9 cellular contexts compared by ENCODE assay signal in genomic region chr5:151696470-151697061, GRCh38. TPM values are rescaled to one million over a fixed set of nuclear protein-coding genes. Genes with fewer than 3 reads are reported as not detected.
DNase-seq lines count a peak whose midpoint lies in the region; ATAC-seq and TF ChIP-seq lines count a peak whose summit lies in the region.
"Had no signal": no experiment of that assay in that cellular context is flagged by ENCODE, and none has a peak within 500 bp of the region (broad histone marks: within the 10 kb centered on the region; RNA-seq: fewer than 3 reads in every experiment).

No MANE protein-coding gene starts in this region.

- H3K36me3 ChIP-seq in SJSA1: no peaks in the 10 kb centered on the region

- no peaks in the 10 kb centered on the region for H3K9me3 Mint-ChIP-seq in activated CD8-positive, alpha-beta T cell treated with anti-CD3 and anti-CD28 coated beads, Interleukin-2, amount 10 ng/mL, durations not matched to agents 7 days and 5 days (ENCODE audit: insufficient read depth)
- H3K9me3 Mint-ChIP-seq in activated T-helper 2 cell treated with anti-CD3 and anti-CD28 coated beads, Interferon-gamma antibody, Interleukin-2, Interleukin-4, amounts not matched to agents 10 μg/mL and 5 μg/mL and 100 μg/mL, durations not matched to agents 14 hours and 24 hours and 36 hours: no peaks in the 10 kb centered on the region

- H3K27me3 ChIP-seq in SJSA1 (replicated peaks) (no peaks in the 10 kb centered on the region), foreskin keratinocyte (no peaks in the 10 kb centered on the region)

- POLR2A ChIA-PET in activated CD8-positive, alpha-beta T cell treated with anti-CD3 and anti-CD28 coated beads, Interleukin-2, amount 10 ng/mL, durations not matched to agents 7 days and 5 days (lab: Charles Lee): no interaction called here

- H3K4me1 Mint-ChIP-seq in activated CD8-positive, alpha-beta T cell treated with anti-CD3 and anti-CD28 coated beads, Interleukin-2, amount 10 ng/mL, durations not matched to agents 7 days and 5 days (ENCODE audit: low read depth): no peaks in the 10 kb centered on the region
- peaks cover 4% of the 10 kb centered on the region for H3K4me1 Mint-ChIP-seq in activated T-helper 2 cell treated with anti-CD3 and anti-CD28 coated beads, Interferon-gamma antibody, Interleukin-2, Interleukin-4, amounts not matched to agents 10 μg/mL and 5 μg/mL and 100 μg/mL, durations not matched to agents 14 hours and 24 hours and 36 hours (ENCODE audit: low read depth)

- H3K4me3 Mint-ChIP-seq in activated CD8-positive, alpha-beta T cell treated with anti-CD3 and anti-CD28 coated beads, Interleukin-2, amount 10 ng/mL, durations not matched to agents 7 days and 5 days: no peak overlapping the region
- H3K4me3 Mint-ChIP-seq in activated T-helper 2 cell treated with anti-CD3 and anti-CD28 coated beads, Interferon-gamma antibody, Interleukin-2, Interleukin-4, amounts not matched to agents 10 μg/mL and 5 μg/mL and 100 μg/mL, durations not matched to agents 14 hours and 24 hours and 36 hours (ENCODE audit: low read depth): no peak overlapping the region

- H3K36me3 Mint-ChIP-seq in activated CD8-positive, alpha-beta T cell treated with anti-CD3 and anti-CD28 coated beads, Interleukin-2, amount 10 ng/mL, durations not matched to agents 7 days and 5 days (ENCODE audit: low read depth): no peaks in the 10 kb centered on the region
- H3K36me3 Mint-ChIP-seq in activated T-helper 2 cell treated with anti-CD3 and anti-CD28 coated beads, Interferon-gamma antibody, Interleukin-2, Interleukin-4, amounts not matched to agents 10 μg/mL and 5 μg/mL and 100 μg/mL, durations not matched to agents 14 hours and 24 hours and 36 hours (ENCODE audit: low read depth): no peaks in the 10 kb centered on the region

- ATAC-seq in foreskin keratinocyte (peak; percentile 36), omental fat pad (ENCODE audit: low FRiP score) (peak; percentile 71), HG02970 (IDR thresholded peaks at IDR 0.05; ENCODE audit: low FRiP score, unreplicated experiment) (no peak)
- no peak for ATAC-seq in activated CD8-positive, alpha-beta T cell treated with anti-CD3 and anti-CD28 coated beads, Interleukin-2, amount 10 ng/mL, durations not matched to agents 7 days and 5 days

- peaks cover 61% of the 10 kb centered on the region for H3K4me1 ChIP-seq in SJSA1 (replicated peaks)
- H3K4me1 ChIP-seq in foreskin keratinocyte: peaks cover 12% of the 10 kb centered on the region

- TF ChIP-seq CTCF in AG10803 (conservative IDR thresholded peaks at IDR 0.05; ENCODE audit: low read length) (no peak), foreskin keratinocyte (conservative IDR thresholded peaks at IDR 0.05) (no peak), omental fat pad (IDR thresholded peaks at IDR 0.05) (no peak), GM20000 (IDR thresholded peaks at IDR 0.05; ENCODE audit: extremely low read depth, missing control alignments) (no peak)

- DNase-seq in AG10803 (ENCODE audit: low read depth) (peak; percentile 100), SJSA1 (ENCODE audit: low read depth in 1 of 2, low spot score in 2 of 2) (peak; percentile 64 to 77), foreskin keratinocyte (no peak), omental fat pad (ENCODE audit: low spot score) (peak; percentile 45), GM20000 (ENCODE audit: low spot score) (no peak)
- no peak for DNase-seq in activated CD8-positive, alpha-beta T cell treated with anti-CD3 and anti-CD28 coated beads, Interleukin-2, amount 10 ng/mL, durations not matched to agents 7 days and 5 days
- DNase-seq in activated T-helper 2 cell treated with anti-CD3 and anti-CD28 coated beads, Interferon-gamma antibody, Interleukin-2, Interleukin-4, amounts not matched to agents 10 μg/mL and 5 μg/mL and 100 μg/mL, durations not matched to agents 14 hours and 24 hours and 36 hours (ENCODE audit: low spot score): no peak
- DNase-seq: activated CD4-positive, alpha-beta T cell treated with anti-CD3 and anti-CD28 coated beads, Interleukin-2, amount 50 U/mL, for 4 hours had no signal

- H3K4me3 ChIP-seq in AG10803 (ENCODE audit: low read length): peak overlapping the region; percentile 55
- H3K4me3 ChIP-seq in SJSA1: no peak overlapping the region

- H3K27ac ChIP-seq in SJSA1 (peak overlapping the region; percentile 70), foreskin keratinocyte (no peak overlapping the region)

- intact Hi-C loops in activated T-helper 2 cell treated with anti-CD3 and anti-CD28 coated beads, Interferon-gamma antibody, Interleukin-2, Interleukin-4, amounts not matched to agents 10 μg/mL and 5 μg/mL and 100 μg/mL, durations not matched to agents 14 hours and 24 hours and 36 hours (cut with micrococcal nuclease): no loop called here

- no peaks in the 10 kb centered on the region for H3K9me3 ChIP-seq in SJSA1 (replicated peaks)

- peaks cover 4% of the 10 kb centered on the region for H3K27me3 Mint-ChIP-seq in activated CD8-positive, alpha-beta T cell treated with anti-CD3 and anti-CD28 coated beads, Interleukin-2, amount 10 ng/mL, durations not matched to agents 7 days and 5 days (ENCODE audit: low read depth)
- H3K27me3 Mint-ChIP-seq in activated T-helper 2 cell treated with anti-CD3 and anti-CD28 coated beads, Interferon-gamma antibody, Interleukin-2, Interleukin-4, amounts not matched to agents 10 μg/mL and 5 μg/mL and 100 μg/mL, durations not matched to agents 14 hours and 24 hours and 36 hours (ENCODE audit: low read depth): peaks cover 2% of the 10 kb centered on the region

- no peak overlapping the region for H3K27ac Mint-ChIP-seq in activated CD8-positive, alpha-beta T cell treated with anti-CD3 and anti-CD28 coated beads, Interleukin-2, amount 10 ng/mL, durations not matched to agents 7 days and 5 days
- H3K27ac Mint-ChIP-seq in activated T-helper 2 cell treated with anti-CD3 and anti-CD28 coated beads, Interferon-gamma antibody, Interleukin-2, Interleukin-4, amounts not matched to agents 10 μg/mL and 5 μg/mL and 100 μg/mL, durations not matched to agents 14 hours and 24 hours and 36 hours: no peak overlapping the region

- CTCF ChIA-PET in activated CD8-positive, alpha-beta T cell treated with anti-CD3 and anti-CD28 coated beads, Interleukin-2, amount 10 ng/mL, durations not matched to agents 7 days and 5 days (lab: Charles Lee): no interaction called here

RNA-seq across cellular contexts. Expression of gene SPARC, which starts 9.9 kb away (rescaled TPM):
- total RNA-seq in SJSA1 (2014; rRNA removed; shearing (Covaris generic)): 2,833 and 2,882 TPM in 2 replicates
- total RNA-seq in foreskin keratinocyte: 459 and 490 TPM in 2 replicates
- 365 and 441 TPM in 2 replicates for polyA plus RNA-seq in foreskin keratinocyte
- 1,000 to 10,000 TPM in 1 of 4 donors, 100 to 1,000 TPM in 3; 579 to 1,303 (median 656) TPM for total RNA-seq in omental fat pad
- not detected for total RNA-seq in activated CD8-positive, alpha-beta T cell treated with anti-CD3 and anti-CD28 coated beads, Interleukin-2, amount 10 ng/mL, durations not matched to agents 7 days and 5 days
- 0.43 TPM in 1 of 2 replicates, not detected in the other for total RNA-seq in activated T-helper 2 cell treated with anti-CD3 and anti-CD28 coated beads, Interferon-gamma antibody, Interleukin-2, Interleukin-4, amounts not matched to agents 10 μg/mL and 5 μg/mL and 100 μg/mL, durations not matched to agents 14 hours and 24 hours and 36 hours

Comparison
In these comparisons a context has a peak if more than half of its experiments do, and no peak if none do; other contexts are left out.
1. DNase-seq: peak in AG10803 (single experiment), SJSA1 (2 of 2) and omental fat pad (single experiment); none in foreskin keratinocyte (0 of 2), GM20000 (single experiment), activated CD8-positive, alpha-beta T cell treated with anti-CD3 and anti-CD28 coated beads, Interleukin-2, amount 10 ng/mL, durations not matched to agents 7 days and 5 days (single experiment) and activated T-helper 2 cell treated with anti-CD3 and anti-CD28 coated beads, Interferon-gamma antibody, Interleukin-2, Interleukin-4, amounts not matched to agents 10 μg/mL and 5 μg/mL and 100 μg/mL, durations not matched to agents 14 hours and 24 hours and 36 hours (single experiment).
2. ATAC-seq: peak in foreskin keratinocyte (single experiment) and omental fat pad (single experiment); none in activated CD8-positive, alpha-beta T cell treated with anti-CD3 and anti-CD28 coated beads, Interleukin-2, amount 10 ng/mL, durations not matched to agents 7 days and 5 days (single experiment) and HG02970 (single experiment).
3. RNA of gene SPARC, which starts 9.9 kb away (total RNA-seq): 2,833 to 2,882 TPM in SJSA1, 579 to 1,303 TPM in omental fat pad and 459 to 490 TPM in foreskin keratinocyte; 0.43 TPM in activated T-helper 2 cell treated with anti-CD3 and anti-CD28 coated beads, Interferon-gamma antibody, Interleukin-2, Interleukin-4, amounts not matched to agents 10 μg/mL and 5 μg/mL and 100 μg/mL, durations not matched to agents 14 hours and 24 hours and 36 hours and not detected in activated CD8-positive, alpha-beta T cell treated with anti-CD3 and anti-CD28 coated beads, Interleukin-2, amount 10 ng/mL, durations not matched to agents 7 days and 5 days; every median in the first group is over 100 times any median in the second.